Comparison of ENCODE assay signal across 18 cellular contexts in genomic region chr21:46489162-46489663, GRCh38. TPM values are rescaled to one million over a fixed set of nuclear protein-coding genes. Genes with fewer than 3 reads are reported as not detected.
DNase-seq lines count a peak whose midpoint lies in the region; ATAC-seq, FAIRE-seq and TF ChIP-seq lines count a peak whose summit lies in the region.
"Had no signal": no experiment of that assay in that cellular context is flagged by ENCODE, and none has a peak within 500 bp of the region (broad histone marks: within the 10 kb centered on the region; RNA-seq: fewer than 3 reads in every experiment).

No MANE protein-coding gene starts in this region.

- H3K9me3 Mint-ChIP-seq in stimulated activated effector memory CD8-positive, alpha-beta T cell treated with anti-CD3 and anti-CD28 coated beads, Interleukin-12 subunit alpha, Interleukin-12 subunit beta, amount 100 ng/mL, for 72 hours, result no peaks in the 10 kb centered on the region
- H3K9me3 Mint-ChIP-seq in activated CD8-positive, alpha-beta memory T cell treated with anti-CD3 and anti-CD28 coated beads, Interleukin-2, amount 10 ng/mL, durations not matched to agents 7 days and 5 days (ENCODE audit: low read depth), result peaks cover 4% of the 10 kb centered on the region

- H3K27ac Mint-ChIP-seq in stimulated activated effector memory CD8-positive, alpha-beta T cell treated with anti-CD3 and anti-CD28 coated beads, Interleukin-12 subunit alpha, Interleukin-12 subunit beta, amount 100 ng/mL, for 72 hours, result peak overlapping the region; percentile 67
- H3K27ac Mint-ChIP-seq in activated CD8-positive, alpha-beta memory T cell treated with anti-CD3 and anti-CD28 coated beads, Interleukin-2, amount 10 ng/mL, durations not matched to agents 7 days and 5 days, result no peak overlapping the region
- H3K27ac Mint-ChIP-seq: B cell had no signal

- H3K36me3 ChIP-seq in cardiac muscle cell (peaks cover 24% of the 10 kb centered on the region), KOPT-K1 (ENCODE audit: insufficient read depth, low read length) (peaks cover 65% of the 10 kb centered on the region; the same call in 1 of the 2 replicates)

- no peaks in the 10 kb centered on the region for H3K27me3 Mint-ChIP-seq in activated CD8-positive, alpha-beta memory T cell treated with anti-CD3 and anti-CD28 coated beads, Interleukin-2, amount 10 ng/mL, durations not matched to agents 7 days and 5 days
- H3K27me3 Mint-ChIP-seq: B cell; CD4-positive, CD25-positive, alpha-beta regulatory T cell had no signal

- no peak for FAIRE-seq in RCC 7860 (lab: Jason Lieb, UNC)
- FAIRE-seq: GM18507 had no signal

- CTCF ChIA-PET in activated CD8-positive, alpha-beta memory T cell treated with anti-CD3 and anti-CD28 coated beads, Interleukin-2, amount 10 ng/mL, durations not matched to agents 7 days and 5 days (lab: Charles Lee), result no interaction called here

- DNase-seq in cardiac muscle cell (ENCODE audit: low read depth in 1 of 2, low spot score in 1 of 2) (no peak), cardiac septum (ENCODE audit: low spot score) (no peak), NCI-H345 (lab: John Stamatoyannopoulos, UW) (no peak), RCC 7860 (ENCODE audit: low spot score) (no peak)
- no peak for DNase-seq in stimulated activated effector memory CD8-positive, alpha-beta T cell treated with anti-CD3 and anti-CD28 coated beads, Interleukin-12 subunit alpha, Interleukin-12 subunit beta, amount 100 ng/mL, for 72 hours (ENCODE audit: low spot score in 2 of 2)
- no peak for DNase-seq in activated CD8-positive, alpha-beta memory T cell treated with anti-CD3 and anti-CD28 coated beads, Interleukin-2, amount 10 ng/mL, durations not matched to agents 7 days and 5 days
- DNase-seq: Calu3; CD4-positive, CD25-positive, alpha-beta regulatory T cell; GOT3; NCI-H1417 treated with DMSO at 0.1 percent for 48 hours; NCI-H187 treated with DMSO at 0.1 percent for 48 hours; NCI-H226; NCI-H524 treated with DMSO at 0.1 percent for 48 hours had no signal

- H3K27me3 ChIP-seq in cardiac muscle cell, result no peaks in the 10 kb centered on the region

- no peak overlapping the region for H3K4me3 Mint-ChIP-seq in stimulated activated effector memory CD8-positive, alpha-beta T cell treated with anti-CD3 and anti-CD28 coated beads, Interleukin-12 subunit alpha, Interleukin-12 subunit beta, amount 100 ng/mL, for 72 hours
- no peak overlapping the region for H3K4me3 Mint-ChIP-seq in activated CD8-positive, alpha-beta memory T cell treated with anti-CD3 and anti-CD28 coated beads, Interleukin-2, amount 10 ng/mL, durations not matched to agents 7 days and 5 days
- H3K4me3 Mint-ChIP-seq: B cell; CD4-positive, CD25-positive, alpha-beta regulatory T cell had no signal

- peak overlapping the region; percentile 64 for H3K27ac ChIP-seq in cardiac muscle cell
- H3K27ac ChIP-seq in KOPT-K1 (ENCODE audit: low read depth, low read length, poor library complexity, severe bottlenecking), result peak overlapping the region; percentile 14
- H3K27ac ChIP-seq: KMS-11 had no signal

- intact Hi-C loops in cardiac septum (cut with DNase I), result no loop called here

- H3K36me3 Mint-ChIP-seq in stimulated activated effector memory CD8-positive, alpha-beta T cell treated with anti-CD3 and anti-CD28 coated beads, Interleukin-12 subunit alpha, Interleukin-12 subunit beta, amount 100 ng/mL, for 72 hours, result peaks cover 64% of the 10 kb centered on the region
- H3K36me3 Mint-ChIP-seq in activated CD8-positive, alpha-beta memory T cell treated with anti-CD3 and anti-CD28 coated beads, Interleukin-2, amount 10 ng/mL, durations not matched to agents 7 days and 5 days, result peaks cover 40% of the 10 kb centered on the region

- peaks cover 17% of the 10 kb centered on the region for H3K4me1 Mint-ChIP-seq in stimulated activated effector memory CD8-positive, alpha-beta T cell treated with anti-CD3 and anti-CD28 coated beads, Interleukin-12 subunit alpha, Interleukin-12 subunit beta, amount 100 ng/mL, for 72 hours
- peaks cover 2% of the 10 kb centered on the region for H3K4me1 Mint-ChIP-seq in activated CD8-positive, alpha-beta memory T cell treated with anti-CD3 and anti-CD28 coated beads, Interleukin-2, amount 10 ng/mL, durations not matched to agents 7 days and 5 days
- H3K4me1 Mint-ChIP-seq: B cell had no signal

- no peak overlapping the region for H3K4me3 ChIP-seq in cardiac muscle cell

- no peak for TF ChIP-seq CTCF in cardiac muscle cell (IDR thresholded peaks at IDR 0.05; ENCODE audit: low read depth, low read length)

- no peaks in the 10 kb centered on the region for H3K9me3 ChIP-seq in cardiac muscle cell (ENCODE audit: low read depth)
- peaks cover 19% of the 10 kb centered on the region for H3K9me3 ChIP-seq in KOPT-K1 (ENCODE audit: insufficient read depth, low read length, poor library complexity, severe bottlenecking)

- ATAC-seq in esophagus mucosa, result peak; percentile 10
- no peak for ATAC-seq in stimulated activated effector memory CD8-positive, alpha-beta T cell treated with anti-CD3 and anti-CD28 coated beads, Interleukin-12 subunit alpha, Interleukin-12 subunit beta, amount 100 ng/mL, for 72 hours
- no peak for ATAC-seq in activated CD8-positive, alpha-beta memory T cell treated with anti-CD3 and anti-CD28 coated beads, Interleukin-2, amount 10 ng/mL, durations not matched to agents 7 days and 5 days

- no peaks in the 10 kb centered on the region for H3K4me1 ChIP-seq in cardiac muscle cell (ENCODE audit: low read depth)

RNA-seq across cellular contexts. Expression of gene DIP2A, which starts 30.5 kb away (rescaled TPM):
- total RNA-seq in cardiac muscle cell (18.5 and 42.2 TPM in 2 replicates), cardiac septum (38.9 TPM), esophagus mucosa (25.5 TPM)
- 21.7 and 31.8 TPM in 2 replicates for polyA plus RNA-seq in cardiac muscle cell
- 10 to 100 TPM; 43.4 to 70.4 TPM for total RNA-seq in activated CD8-positive, alpha-beta memory T cell treated with anti-CD3 and anti-CD28 coated beads, Interleukin-2, amount 10 ng/mL, durations not matched to agents 7 days and 5 days
